In the genomic region with DNA sequence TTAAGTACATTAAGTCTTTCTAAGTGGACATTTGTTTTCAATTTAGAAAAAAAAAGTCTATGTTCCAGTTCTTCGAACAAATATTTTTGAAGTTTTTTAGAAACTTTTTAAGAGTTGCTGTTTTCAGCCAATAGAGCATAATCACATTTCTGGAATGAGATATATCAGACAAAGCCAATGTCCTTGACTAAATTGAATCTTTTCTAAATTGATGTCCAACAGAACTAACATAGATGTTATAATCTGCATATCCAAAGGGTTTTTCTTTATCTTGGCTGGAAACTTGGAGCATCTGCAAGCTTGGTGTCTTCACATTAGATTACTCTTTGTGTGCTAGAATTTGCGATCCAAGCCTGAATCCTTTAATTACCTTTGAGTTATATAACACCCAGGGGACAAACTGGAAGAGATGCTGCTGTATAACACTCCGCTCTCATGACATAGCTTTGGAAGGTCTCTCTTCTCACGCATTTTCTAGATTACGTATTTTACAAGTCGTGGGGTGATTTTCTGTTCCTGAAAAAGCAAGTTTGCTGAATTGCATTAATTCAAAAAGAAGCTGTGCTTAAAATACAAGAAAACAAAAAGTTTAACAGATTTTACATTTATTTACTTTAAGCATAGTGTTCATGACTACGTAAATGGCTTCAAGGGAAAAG, we compare ENCODE assay signal across 1 cellular context.
TF ChIP-seq lines count a peak whose summit lies in the region.

No MANE protein-coding gene starts in this region.

TF ChIP-seq in IMR-90, 13 proteins besides CTCF, POLR2A, EP300 and RAD21 (continued from another document):
- TF ChIP-seq RFX5 (IDR thresholded peaks at IDR 0.05; ENCODE audit: low read depth, low read length), result no peak
